10 cellular contexts compared by ENCODE assay signal in the genomic region with DNA sequence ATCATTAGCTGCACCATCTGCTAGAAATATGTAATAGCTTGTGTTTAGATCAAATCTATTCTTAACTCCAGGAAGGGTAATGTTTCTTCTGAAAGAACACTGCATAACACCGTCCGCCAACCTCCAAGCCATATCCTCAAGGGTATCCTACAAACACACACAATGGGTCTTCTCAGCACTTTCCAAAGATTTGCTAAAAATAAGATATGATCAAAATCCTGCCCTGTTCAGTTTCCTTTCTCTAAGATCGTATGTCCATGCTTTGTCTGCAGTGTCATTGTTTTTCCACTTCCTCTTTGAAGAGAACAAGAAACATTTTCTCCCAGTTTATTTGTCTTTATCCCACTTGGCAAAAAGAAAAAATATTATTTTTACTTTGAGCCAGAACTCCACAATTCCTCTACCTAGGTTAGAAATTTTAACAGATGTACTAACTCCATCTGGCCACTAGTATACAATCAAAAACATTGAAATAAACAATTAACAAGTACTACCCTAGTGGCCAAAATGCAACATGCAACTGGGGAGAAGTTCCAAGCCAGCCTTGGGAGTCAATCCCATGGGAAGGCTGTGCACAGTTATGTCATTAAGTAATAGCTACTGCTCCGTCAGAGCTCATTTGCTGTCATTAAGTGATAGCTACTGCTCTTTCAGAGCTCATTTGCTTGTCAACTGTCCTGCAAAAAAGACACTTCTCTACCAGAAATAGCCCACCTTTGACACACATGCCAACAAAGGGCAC. TPM values are rescaled to one million over a fixed set of nuclear protein-coding genes. Genes with fewer than 3 reads are reported as not detected.
DNase-seq lines count a peak whose midpoint lies in the region; ATAC-seq and TF ChIP-seq lines count a peak whose summit lies in the region.
"Had no signal": no experiment of that assay in that cellular context is flagged by ENCODE, and none has a peak within 500 bp of the region (broad histone marks: within the 10 kb centered on the region; RNA-seq: fewer than 3 reads in every experiment).

No MANE protein-coding gene starts in this region.

- WGBS in heart left ventricle, 4 donors = 41 to 54% (median 50%) methylated on average over 4 of the region's 4 CpGs

- no peaks in the 10 kb centered on the region for H3K9me2 ChIP-seq in HCT116 (ENCODE audit: insufficient read depth)

- BruUV-seq in Caco-2 (replicated peaks; lab: Mats Ljungman, UMichigan) (no TSS peak), HCT116 (replicated peaks; lab: Mats Ljungman, UMichigan) (no TSS peak)

- H3K27ac ChIP-seq in HCT116 (ENCODE audit: low read depth, low read length) (no peak overlapping the region), SJCRH30 (peak overlapping the region; percentile 59), heart left ventricle (peak overlapping the region; percentile 30 to 85 (median 73))
- H3K27ac ChIP-seq in effector memory CD4-positive, alpha-beta T cell (ENCODE audit: insufficient read depth, low read length, poor library complexity, severe bottlenecking) = no peak overlapping the region

- H4K20me1 ChIP-seq in HCT116 (ENCODE audit: insufficient read depth) = no peaks in the 10 kb centered on the region

- no peaks in the 10 kb centered on the region for H3K9me3 Mint-ChIP-seq in Caco-2 (ENCODE audit: unreplicated experiment)
- H3K9me3 Mint-ChIP-seq: IgD-negative memory B cell had no signal

- H3K79me2 ChIP-seq in HCT116 (ENCODE audit: insufficient read depth, low read length) = no peaks in the 10 kb centered on the region

- no peak for TF ChIP-seq POLR2A in HCT116 (IDR thresholded peaks at IDR 0.05; ENCODE audit: borderline replicate concordance, extremely low read depth, insufficient read depth, insufficient read length)
- TF ChIP-seq POLR2A in heart left ventricle (IDR thresholded peaks at IDR 0.05) = no peak

- CTCF ChIA-PET in Caco-2 (lab: Charles Lee) = no interaction called here
- CTCF ChIA-PET in HCT116 (lab: Charles Lee) = no interaction called here

- TF ChIP-seq RAD21 in HCT116 (IDR thresholded peaks at IDR 0.05; ENCODE audit: low read depth) = peak; percentile 17; the same call in 1 of the 2 replicates

- peak in 1 of 2 experiments; percentile 29 for DNase-seq in Caco-2
- DNase-seq in HCT116 (ENCODE audit: low read depth, low spot score) = peak; percentile 41
- DNase-seq in SJCRH30 = peak in 1 of 2 experiments; percentile 48
- peak in 3 of 5 donors; percentile 28 to 33 (median 30) for DNase-seq in heart left ventricle
- no peak for DNase-seq in SHP77 treated with DMSO at 0.1 percent for 48 hours (lab: John Stamatoyannopoulos, UW)
- DNase-seq in effector memory CD4-positive, alpha-beta T cell = no peak
- DNase-seq in activated gamma-delta T cell treated with Interleukin-2 at 50 U/mL for 16 hours = no peak

- TF ChIP-seq CTCF in Caco-2 (IDR thresholded peaks at IDR 0.05; ENCODE audit: insufficient read depth in 1 of 2, low read depth in 1 of 2, low read length in 1 of 2, severe bottlenecking in 1 of 2, unreplicated experiment in 1 of 2) = peak; percentile 23 to 40
- TF ChIP-seq CTCF in HCT116 (IDR thresholded peaks at IDR 0.05 in 2 of 3, conservative IDR thresholded peaks at IDR 0.05 in 1 of 3; ENCODE audit: borderline replicate concordance in 1 of 3, insufficient read depth in 1 of 3, low read depth in 2 of 3, low read length in 2 of 3) = peak; percentile 75 to 93 (median 87)
- peak; percentile 18 to 81 (median 45) for TF ChIP-seq CTCF in heart left ventricle (IDR thresholded peaks at IDR 0.05)

- ATAC-seq in HCT116 (peak; percentile 97), heart left ventricle (peak; percentile 78 to 95 (median 86)), GM19397 (IDR thresholded peaks at IDR 0.05; ENCODE audit: unreplicated experiment) (no peak)

- no peak overlapping the region for H3K4me3 ChIP-seq in Caco-2 (ENCODE audit: low read depth, low read length)
- H3K4me3 ChIP-seq in HCT116 (replicated peaks in 1 of 2; ENCODE audit: low read depth in 1 of 2, low read length in 2 of 2) = no peak overlapping the region
- H3K4me3 ChIP-seq in SJCRH30 = no peak overlapping the region
- H3K4me3 ChIP-seq in heart left ventricle = peak overlapping the region in 8 of 12 donors; percentile 0 to 41 (median 26)
- H3K4me3 ChIP-seq in effector memory CD4-positive, alpha-beta T cell (ENCODE audit: insufficient read depth, low read depth, low read length, poor library complexity, severe bottlenecking) = no peak overlapping the region
- H3K4me3 ChIP-seq: lung had no signal

- intact Hi-C loops in Caco-2 (cut with micrococcal nuclease; ENCODE audit: unreplicated experiment) = loop anchor here (1.0 kb wide), 1 partner anchor 9 kb away; no protein-coding TSS in a partner anchor
- intact Hi-C loops in HCT116 (cut with micrococcal nuclease) = no loop called here
- intact Hi-C loops in heart left ventricle (cut with DNase I) = loop anchor here in 1 of 10 donors (2.0 kb wide), 1 partner anchor 78 kb away; no protein-coding TSS in a partner anchor

- H3K36me3 Mint-ChIP-seq in Caco-2 (ENCODE audit: insufficient read depth, unreplicated experiment) = no peaks in the 10 kb centered on the region

- H3K9me3 ChIP-seq in Caco-2 (no peaks in the 10 kb centered on the region), HCT116 (ENCODE audit: control insufficient read depth in 1 of 2, insufficient read depth in 1 of 2, low read depth in 1 of 2, low read length in 2 of 2) (no peaks in the 10 kb centered on the region), SJCRH30 (replicated peaks) (no peaks in the 10 kb centered on the region), heart left ventricle (no peaks in the 10 kb centered on the region)
- no peaks in the 10 kb centered on the region for H3K9me3 ChIP-seq in effector memory CD4-positive, alpha-beta T cell (ENCODE audit: control insufficient read depth, low read length)

- H3K36me3 ChIP-seq in Caco-2 (ENCODE audit: control insufficient read depth, insufficient read depth, low read length) = no peaks in the 10 kb centered on the region
- 0 out of 4 replicates have a peak, but pooled peaks cover 0 to 4% of the 10 kb centered on the region in 2 experiments for H3K36me3 ChIP-seq in HCT116 (ENCODE audit: control insufficient read depth in 1 of 2, insufficient read depth in 2 of 2, low read length in 2 of 2)
- H3K36me3 ChIP-seq in SJCRH30 = no peaks in the 10 kb centered on the region
- H3K36me3 ChIP-seq in heart left ventricle = peaks cover 0 to 34% (median 0%) of the 10 kb centered on the region in 9 donors
- H3K36me3 ChIP-seq in effector memory CD4-positive, alpha-beta T cell (ENCODE audit: control insufficient read depth, insufficient read depth, low read length) = no peaks in the 10 kb centered on the region

- H3K4me1 ChIP-seq in Caco-2 (no peaks in the 10 kb centered on the region), HCT116 (ENCODE audit: control insufficient read depth in 1 of 2, insufficient read depth in 2 of 2, low read length in 2 of 2) (no peaks in the 10 kb centered on the region), SJCRH30 (peaks cover 35% of the 10 kb centered on the region), heart left ventricle (peaks cover 0 to 21% (median 8%) of the 10 kb centered on the region in 12 donors)
- no peaks in the 10 kb centered on the region for H3K4me1 ChIP-seq in effector memory CD4-positive, alpha-beta T cell (ENCODE audit: control insufficient read depth, insufficient read depth, low read length, poor library complexity, severe bottlenecking)

- RAD21 ChIA-PET in HCT116 (lab: Charles Lee; ENCODE audit: low non-redundant PET in 1 of 2, low total read pairs in 2 of 2, uncharacterized antibody in 2 of 2, unreplicated experiment in 2 of 2) = no interaction called here

- POLR2A ChIA-PET in Caco-2 (lab: Charles Lee) = no interaction called here
- POLR2A ChIA-PET in HCT116 (lab: Charles Lee) = no interaction called here

- H3K27ac Mint-ChIP-seq in Caco-2 (ENCODE audit: unreplicated experiment) = no peak overlapping the region
- H3K27ac Mint-ChIP-seq: IgD-negative memory B cell had no signal

- H2AFZ ChIP-seq in HCT116 (ENCODE audit: low read depth, low read length, poor library complexity, severe bottlenecking) = no peak overlapping the region

- no peaks in the 10 kb centered on the region for H3K27me3 Mint-ChIP-seq in Caco-2 (ENCODE audit: insufficient read depth, unreplicated experiment)
- H3K27me3 Mint-ChIP-seq: IgD-negative memory B cell had no signal

- no peak overlapping the region for H3K9ac ChIP-seq in HCT116 (ENCODE audit: low read length)

- no peak overlapping the region for H3K4me2 ChIP-seq in HCT116 (ENCODE audit: low read length)

- H3K4me3 Mint-ChIP-seq in Caco-2 (ENCODE audit: unreplicated experiment) = no peak overlapping the region
- H3K4me3 Mint-ChIP-seq: IgD-negative memory B cell had no signal

- H3K27me3 ChIP-seq in Caco-2 (replicated peaks; ENCODE audit: control insufficient read depth, insufficient read depth, low read length) (no peaks in the 10 kb centered on the region), HCT116 (ENCODE audit: insufficient read depth, low read length) (no peaks in the 10 kb centered on the region), SJCRH30 (no peaks in the 10 kb centered on the region), heart left ventricle (no peaks in the 10 kb centered on the region)
- H3K27me3 ChIP-seq in effector memory CD4-positive, alpha-beta T cell (replicated peaks; ENCODE audit: control insufficient read depth, insufficient read depth, low read length, poor library complexity, severe bottlenecking) = no peaks in the 10 kb centered on the region

- H3K4me1 Mint-ChIP-seq in Caco-2 (ENCODE audit: low read depth, unreplicated experiment) = no peaks in the 10 kb centered on the region
- H3K4me1 Mint-ChIP-seq: IgD-negative memory B cell had no signal

TF ChIP-seq in HCT116, 20 proteins besides CTCF, POLR2A, EP300 and RAD21:
- TF ChIP-seq YY1 (IDR thresholded peaks at IDR 0.05; ENCODE audit: extremely low read depth, insufficient replicate concordance, low read depth, low read length) = no peak
- 0 out of 2 replicates have a peak, but pooled peaks have one; percentile 41 for TF ChIP-seq CBX3 (IDR thresholded peaks at IDR 0.05; ENCODE audit: low read depth)

RNA-seq across cellular contexts. Expression of gene FRRS1, which starts 37.8 kb away (rescaled TPM):
- total RNA-seq in Caco-2 (2022) (9.6 and 11.1 TPM in 2 replicates), HCT116 (2021; ENCODE audit: unreplicated experiment) (19.8 TPM), heart left ventricle (1 to 10 TPM; 2.8 to 9.3 (median 5.4) TPM)
- 6.0 and 9.6 TPM in 2 replicates for polyA plus RNA-seq in HCT116 (2012)
- total RNA-seq in SJCRH30 (2014; rRNA removed; shearing (Covaris generic)) = 11.8 and 12.2 TPM in 2 replicates
- polyA plus RNA-seq in heart left ventricle = 1 to 10 TPM in 1 of 2 donors, under 1 TPM in 1; 0.50 to 6.6 TPM

Comparison
In these comparisons a context has a peak if more than half of its experiments do, and no peak if none do; other contexts are left out.
1. DNase-seq: peak in HCT116 (single experiment) and heart left ventricle (3 of 5); none in SHP77 treated with DMSO at 0.1 percent for 48 hours (single experiment), effector memory CD4-positive, alpha-beta T cell (0 of 3) and activated gamma-delta T cell treated with Interleukin-2 at 50 U/mL for 16 hours (single experiment).
2. H3K4me3 ChIP-seq: peak in heart left ventricle (8 of 12); none in Caco-2 (single experiment), HCT116 (0 of 2), SJCRH30 (single experiment) and effector memory CD4-positive, alpha-beta T cell (single experiment).
3. CTCF ChIP-seq: peak in every context shown above with its lines; median percentile 87 in HCT116; 45 in heart left ventricle; 32 in Caco-2.
4. H3K27ac ChIP-seq: peak in SJCRH30 (single experiment) and heart left ventricle (12 of 12); none in HCT116 (single experiment) and effector memory CD4-positive, alpha-beta T cell (single experiment).